Comparison of ENCODE assay signal across 12 cellular contexts in genomic region chr4:21304061-21304541, GRCh38.
DNase-seq lines count a peak whose midpoint lies in the region; ATAC-seq, FAIRE-seq and TF ChIP-seq lines count a peak whose summit lies in the region.
"Had no signal": no experiment of that assay in that cellular context is flagged by ENCODE, and none has a peak within 500 bp of the region (broad histone marks: within the 10 kb centered on the region; RNA-seq: fewer than 3 reads in every experiment).

No MANE protein-coding gene starts in this region.

- H3K27ac Mint-ChIP-seq in activated naive CD4-positive, alpha-beta T cell treated with anti-CD3 and anti-CD28 coated beads, Interleukin-2, amount 10 ng/mL, durations not matched to agents 7 days and 5 days = no peak overlapping the region
- H3K27ac Mint-ChIP-seq: activated T-helper 2 cell treated with anti-CD3 and anti-CD28 coated beads, Interferon-gamma antibody, Interleukin-2, Interleukin-4, amounts not matched to agents 10 μg/mL and 5 μg/mL and 100 μg/mL, durations not matched to agents 14 hours and 24 hours and 36 hours; dendritic cell treated with granulocyte-macrophage colony-stimulating factor and Interleukin-4, amounts not matched to agents 40 ng/mL and 50 ng/mL, for 4 days had no signal

- FAIRE-seq in HTR-8/SVneo (lab: Jason Lieb, UNC) = no peak
- FAIRE-seq: GM19239, K562 had no signal

- in situ Hi-C loops in brain microvascular endothelial cell (cut with HindIII; ENCODE audit: low pct_ligation_motif_present, low sequenced_read_pairs) = no loop called here

- H3K36me3 ChIP-seq in cardiac muscle cell (no peaks in the 10 kb centered on the region), brain microvascular endothelial cell (replicated peaks) (no peaks in the 10 kb centered on the region), upper lobe of right lung (no peaks in the 10 kb centered on the region)

- no peak for ATAC-seq in left ventricle myocardium superior
- ATAC-seq in upper lobe of right lung = peak; percentile 22
- ATAC-seq in HG03354 (IDR thresholded peaks at IDR 0.05; ENCODE audit: poor library complexity, severe bottlenecking, unreplicated experiment) = no peak
- ATAC-seq: K562 had no signal

- H3K9me3 ChIP-seq in cardiac muscle cell (ENCODE audit: low read depth) (no peaks in the 10 kb centered on the region), upper lobe of right lung (no peaks in the 10 kb centered on the region)

- DNase-seq in cardiac muscle cell (ENCODE audit: low read depth in 1 of 2, low spot score in 1 of 2) = peak in 1 of 2 donors; percentile 46
- no peak for DNase-seq in left ventricle myocardium superior
- no peak for DNase-seq in brain microvascular endothelial cell
- DNase-seq in kidney tubule cell (ENCODE audit: low spot score) = peak; percentile 35
- DNase-seq in upper lobe of right lung = peak; percentile 55
- no peak for DNase-seq in activated naive CD4-positive, alpha-beta T cell treated with anti-CD3 and anti-CD28 coated beads, Interleukin-2, amount 10 ng/mL, durations not matched to agents 7 days and 5 days
- no peak for DNase-seq in HTR-8/SVneo (ENCODE audit: insufficient read length, low spot score)

- H3K27me3 ChIP-seq in cardiac muscle cell (peaks cover 49% of the 10 kb centered on the region), brain microvascular endothelial cell (replicated peaks) (no peaks in the 10 kb centered on the region), upper lobe of right lung (no peaks in the 10 kb centered on the region)

- H3K4me1 Mint-ChIP-seq in activated naive CD4-positive, alpha-beta T cell treated with anti-CD3 and anti-CD28 coated beads, Interleukin-2, amount 10 ng/mL, durations not matched to agents 7 days and 5 days = no peaks in the 10 kb centered on the region

- H3K9me3 Mint-ChIP-seq in activated naive CD4-positive, alpha-beta T cell treated with anti-CD3 and anti-CD28 coated beads, Interleukin-2, amount 10 ng/mL, durations not matched to agents 7 days and 5 days = no peaks in the 10 kb centered on the region
- H3K9me3 Mint-ChIP-seq: activated T-helper 2 cell treated with anti-CD3 and anti-CD28 coated beads, Interferon-gamma antibody, Interleukin-2, Interleukin-4, amounts not matched to agents 10 μg/mL and 5 μg/mL and 100 μg/mL, durations not matched to agents 14 hours and 24 hours and 36 hours; dendritic cell treated with granulocyte-macrophage colony-stimulating factor and Interleukin-4, amounts not matched to agents 40 ng/mL and 50 ng/mL, for 4 days had no signal

- intact Hi-C loops in left ventricle myocardium superior (cut with micrococcal nuclease) = no loop called here
- intact Hi-C loops in upper lobe of right lung (cut with DNase I) = no loop called here

- peaks cover 14% of the 10 kb centered on the region for H3K27me3 Mint-ChIP-seq in activated naive CD4-positive, alpha-beta T cell treated with anti-CD3 and anti-CD28 coated beads, Interleukin-2, amount 10 ng/mL, durations not matched to agents 7 days and 5 days

- no peak overlapping the region for H3K4me3 Mint-ChIP-seq in activated naive CD4-positive, alpha-beta T cell treated with anti-CD3 and anti-CD28 coated beads, Interleukin-2, amount 10 ng/mL, durations not matched to agents 7 days and 5 days
- H3K4me3 Mint-ChIP-seq: dendritic cell treated with granulocyte-macrophage colony-stimulating factor and Interleukin-4, amounts not matched to agents 40 ng/mL and 50 ng/mL, for 4 days had no signal

- no peak for TF ChIP-seq CTCF in cardiac muscle cell (IDR thresholded peaks at IDR 0.05; ENCODE audit: low read depth, low read length)
- no peak for TF ChIP-seq CTCF in brain microvascular endothelial cell (IDR thresholded peaks at IDR 0.05; ENCODE audit: low read depth, low read length, missing control alignments)
- TF ChIP-seq CTCF in upper lobe of right lung (IDR thresholded peaks at IDR 0.05) = no peak

- H3K4me3 ChIP-seq in cardiac muscle cell (peak overlapping the region; percentile 19), brain microvascular endothelial cell (ENCODE audit: low read depth, low read length) (peak overlapping the region; percentile 5), upper lobe of right lung (no peak overlapping the region)
- H3K4me3 ChIP-seq: K562 had no signal

- CTCF ChIA-PET in activated naive CD4-positive, alpha-beta T cell treated with anti-CD3 and anti-CD28 coated beads, Interleukin-2, amount 10 ng/mL, durations not matched to agents 7 days and 5 days (lab: Charles Lee) = no interaction called here

- H3K4me1 ChIP-seq in cardiac muscle cell (ENCODE audit: low read depth) = no peaks in the 10 kb centered on the region
- H3K4me1 ChIP-seq in upper lobe of right lung = no peaks in the 10 kb centered on the region

- H3K27ac ChIP-seq in cardiac muscle cell (no peak overlapping the region), brain microvascular endothelial cell (no peak overlapping the region), upper lobe of right lung (no peak overlapping the region)

- H3K36me3 Mint-ChIP-seq in activated naive CD4-positive, alpha-beta T cell treated with anti-CD3 and anti-CD28 coated beads, Interleukin-2, amount 10 ng/mL, durations not matched to agents 7 days and 5 days = no peaks in the 10 kb centered on the region

Comparison
In these comparisons a context has a peak if more than half of its experiments do, and no peak if none do; other contexts are left out.
1. DNase-seq: peak in kidney tubule cell (single experiment) and upper lobe of right lung (single experiment); none in left ventricle myocardium superior (single experiment), brain microvascular endothelial cell (single experiment), activated naive CD4-positive, alpha-beta T cell treated with anti-CD3 and anti-CD28 coated beads, Interleukin-2, amount 10 ng/mL, durations not matched to agents 7 days and 5 days (single experiment) and HTR-8/SVneo (single experiment).